8 cellular contexts compared by ENCODE assay signal in genomic region chr10:43421201-43421507, GRCh38. TPM values are rescaled to one million over a fixed set of nuclear protein-coding genes. Genes with fewer than 3 reads are reported as not detected.
DNase-seq lines count a peak whose midpoint lies in the region; ATAC-seq, FAIRE-seq and TF ChIP-seq lines count a peak whose summit lies in the region.

No MANE protein-coding gene starts in this region.

- intact Hi-C loops in left colon (cut with DNase I, micrococcal nuclease): no loop called here

- H3K27ac Mint-ChIP-seq in HFFc6 (peak overlapping the region; percentile 93), mesothelial cell of epicardium (peak overlapping the region; percentile 92)

- CTCF ChIA-PET in A549 (lab: Yijun Ruan, JAX): interaction anchor here (1.4 to 1.5 kb wide), 2 partner anchors 14 to 16 kb away, joined by 4 to 5 read pairs; partner anchors contain the start of gene ZNF487

- H3K9me3 ChIP-seq in A549: no peaks in the 10 kb centered on the region

- peak overlapping the region; percentile 71 for H3K4me2 ChIP-seq in A549

- H3K36me3 Mint-ChIP-seq in HFFc6 (ENCODE audit: low read depth) (no peaks in the 10 kb centered on the region), mesothelial cell of epicardium (no peaks in the 10 kb centered on the region)

- ATAC-seq in A549 (no peak), left colon (no peak)

- TF ChIP-seq EP300 in A549 (IDR thresholded peaks at IDR 0.05): no peak

- H3K4me1 Mint-ChIP-seq in HFFc6 (ENCODE audit: low read depth): peaks cover 18% of the 10 kb centered on the region
- H3K4me1 Mint-ChIP-seq in mesothelial cell of epicardium: peaks cover 14% of the 10 kb centered on the region

- no peak for TF ChIP-seq POLR2A in A549 (IDR thresholded peaks at IDR 0.05; ENCODE audit: low read length)

- peaks cover 14% of the 10 kb centered on the region for H3K4me1 ChIP-seq in A549

- peak overlapping the region; percentile 45 for H3K4me3 ChIP-seq in A549
- peak overlapping the region; percentile 61 for H3K4me3 ChIP-seq in brain microvascular endothelial cell (ENCODE audit: low read depth, low read length)

- FAIRE-seq in A549 (lab: Jason Lieb, UNC): no peak

- peak overlapping the region; percentile 88 for H3K4me3 Mint-ChIP-seq in HFFc6
- peak overlapping the region; percentile 81 for H3K4me3 Mint-ChIP-seq in mesothelial cell of epicardium

- peak overlapping the region; percentile 91 to 94 for H3K27ac ChIP-seq in A549
- H3K27ac ChIP-seq in brain microvascular endothelial cell: peak overlapping the region; percentile 85

- no peaks in the 10 kb centered on the region for H3K27me3 ChIP-seq in brain microvascular endothelial cell (replicated peaks)

- POLR2A ChIA-PET in A549 (lab: Yijun Ruan, JAX): interaction anchor here (0.6 to 3.4 kb wide), 7 partner anchors 10 to 881 kb away, joined by 3 to 28 read pairs (median 3); partner anchors contain the start of gene HNRNPF

- H3K27me3 Mint-ChIP-seq in HFFc6 (ENCODE audit: insufficient read depth) (no peaks in the 10 kb centered on the region; the same call in 1 of the 2 replicates), mesothelial cell of epicardium (ENCODE audit: low read depth) (no peaks in the 10 kb centered on the region)

- H3K9me3 Mint-ChIP-seq in HFFc6 (no peaks in the 10 kb centered on the region), mesothelial cell of epicardium (no peaks in the 10 kb centered on the region)

- TF ChIP-seq CTCF in A549 (IDR thresholded peaks at IDR 0.05) (no peak), HFFc6 (IDR thresholded peaks at IDR 0.05) (no peak), brain microvascular endothelial cell (IDR thresholded peaks at IDR 0.05; ENCODE audit: low read depth, low read length, missing control alignments) (no peak), mesothelial cell of epicardium (IDR thresholded peaks at IDR 0.05; ENCODE audit: unreplicated experiment) (no peak)

- no peak for TF ChIP-seq RAD21 in A549 (conservative IDR thresholded peaks at IDR 0.05 in 1 of 2, IDR thresholded peaks at IDR 0.05 in 1 of 2)

- in situ Hi-C loops in brain microvascular endothelial cell (cut with HindIII; ENCODE audit: low pct_ligation_motif_present, low sequenced_read_pairs): no loop called here

- H3K36me3 ChIP-seq in brain microvascular endothelial cell (replicated peaks): no peaks in the 10 kb centered on the region

- WGBS in A549 (ENCODE audit: missing lambda C conversion rate): 63% methylated on average over 4 of the region's 4 CpGs

- DNase-seq in A549 (ENCODE audit: low read depth in 1 of 2, low spot score in 1 of 2) (no peak), HFFc6 (no peak), brain microvascular endothelial cell (no peak), mesothelial cell of epicardium (ENCODE audit: low spot score in 2 of 2, unreplicated experiment in 2 of 2) (no peak), left colon (no peak), NCI-H524 (lab: John Stamatoyannopoulos, UW) (no peak), foreskin melanocyte (no peak), hepatic stellate cell (ENCODE audit: low spot score) (no peak)

TF ChIP-seq in A549, 52 proteins besides CTCF, POLR2A, EP300 and RAD21 (continues in another document):
- TF ChIP-seq MAX (IDR thresholded peaks at IDR 0.05) (no peak), HOXB13 (CRISPR knock-in tag; IDR thresholded peaks at IDR 0.05; ENCODE audit: low read depth) (no peak), RARB (CRISPR knock-in tag; IDR thresholded peaks at IDR 0.05) (no peak), ESRRA (IDR thresholded peaks at IDR 0.05; ENCODE audit: borderline replicate concordance, low read length) (no peak), TFCP2L1 (CRISPR knock-in tag; IDR thresholded peaks at IDR 0.05) (no peak), HMGXB4 (CRISPR knock-in tag; IDR thresholded peaks at IDR 0.05; ENCODE audit: borderline replicate concordance) (no peak), SREBF2 (IDR thresholded peaks at IDR 0.05) (no peak), ZSCAN20 (CRISPR knock-in tag; IDR thresholded peaks at IDR 0.05) (no peak), HEYL (CRISPR knock-in tag; IDR thresholded peaks at IDR 0.05) (no peak), MYC (IDR thresholded peaks at IDR 0.05; ENCODE audit: borderline replicate concordance, low read length) (no peak), JUNB (IDR thresholded peaks at IDR 0.05) (no peak), ATOH8 (CRISPR knock-in tag; IDR thresholded peaks at IDR 0.05; ENCODE audit: low read depth) (no peak), USF2 (IDR thresholded peaks at IDR 0.05) (no peak), HOXB5 (CRISPR knock-in tag; IDR thresholded peaks at IDR 0.05) (no peak), BCL3 (IDR thresholded peaks at IDR 0.05) (no peak), EHF (CRISPR knock-in tag; IDR thresholded peaks at IDR 0.05) (no peak), PHF8 (IDR thresholded peaks at IDR 0.05; ENCODE audit: borderline replicate concordance, low read depth) (no peak)

RNA-seq across cellular contexts. Expression of gene HNRNPF, which starts 12.2 kb away (rescaled TPM):
- polyA plus RNA-seq in A549 (2011; rRNA removed) (198 and 271 TPM in 2 replicates), A549 (2017; fragmentation: RNase III; extraction: RNeasy Plus Mini Kit Qiagen cat#74134 plus additional on column Dnase treatment) (217 to 228 TPM (median 221 TPM) in 3 replicates)
- polyA plus RNA-seq in A549 (2012; cell fraction: cytosol; rRNA removed): 236 and 250 TPM in 2 replicates
- 275 and 276 TPM in 2 replicates for polyA plus RNA-seq in A549 (2012; cell fraction: nucleus; rRNA removed)
- polyA minus RNA-seq in A549 (2011; rRNA and poly(A)+ RNA removed): 220 and 241 TPM in 2 replicates
- 100 to 1,000 TPM; 133 to 164 (median 159) TPM for total RNA-seq in HFFc6 (2021; fragmentation: NEBNext Ultra II Directional; extraction: Animal tissue kit (Norgen Biotek cat#: 25700))
- total RNA-seq in mesothelial cell of epicardium (163 to 169 TPM (median 165 TPM) in 3 replicates), left colon (100 to 1,000 TPM; 214 to 257 TPM)

RNA-seq across cellular contexts. Expression of gene ZNF487, which starts 15.8 kb away (rescaled TPM):
- polyA plus RNA-seq in A549 (2011; rRNA removed) (7.2 and 9.4 TPM in 2 replicates), A549 (2017; fragmentation: RNase III; extraction: RNeasy Plus Mini Kit Qiagen cat#74134 plus additional on column Dnase treatment) (3.7 to 4.9 TPM (median 4.3 TPM) in 3 replicates)
- 5.9 and 6.8 TPM in 2 replicates for polyA plus RNA-seq in A549 (2012; cell fraction: cytosol; rRNA removed)
- polyA plus RNA-seq in A549 (2012; cell fraction: nucleus; rRNA removed): 4.3 and 5.4 TPM in 2 replicates
- 3.0 and 4.7 TPM in 2 replicates for polyA minus RNA-seq in A549 (2011; rRNA and poly(A)+ RNA removed)
- total RNA-seq in HFFc6 (2021; fragmentation: NEBNext Ultra II Directional; extraction: Animal tissue kit (Norgen Biotek cat#: 25700)): 1 to 10 TPM; 1.6 to 4.2 (median 2.5) TPM
- total RNA-seq in mesothelial cell of epicardium (2.7 to 3.4 TPM (median 2.8 TPM) in 3 replicates), left colon (1 to 10 TPM; 5.2 to 5.9 TPM)

RNA-seq across cellular contexts. Expression of gene FXYD4, which starts 49.7 kb away (rescaled TPM):
- polyA plus RNA-seq in A549 (2011; rRNA removed): not detected in 2 replicates
- not detected in 2 replicates for polyA plus RNA-seq in A549 (2012; cell fraction: cytosol; rRNA removed)
- polyA plus RNA-seq in A549 (2012; cell fraction: nucleus; rRNA removed): not detected in 2 replicates
- polyA plus RNA-seq in A549 (2017; fragmentation: RNase III; extraction: RNeasy Plus Mini Kit Qiagen cat#74134 plus additional on column Dnase treatment): not detected in 3 replicates
- not detected in 2 replicates for polyA minus RNA-seq in A549 (2011; rRNA and poly(A)+ RNA removed)
- total RNA-seq in HFFc6 (2021; fragmentation: NEBNext Ultra II Directional; extraction: Animal tissue kit (Norgen Biotek cat#: 25700)): not detected
- not detected in 3 replicates for total RNA-seq in mesothelial cell of epicardium
- not detected for total RNA-seq in left colon
